In the genomic region with DNA sequence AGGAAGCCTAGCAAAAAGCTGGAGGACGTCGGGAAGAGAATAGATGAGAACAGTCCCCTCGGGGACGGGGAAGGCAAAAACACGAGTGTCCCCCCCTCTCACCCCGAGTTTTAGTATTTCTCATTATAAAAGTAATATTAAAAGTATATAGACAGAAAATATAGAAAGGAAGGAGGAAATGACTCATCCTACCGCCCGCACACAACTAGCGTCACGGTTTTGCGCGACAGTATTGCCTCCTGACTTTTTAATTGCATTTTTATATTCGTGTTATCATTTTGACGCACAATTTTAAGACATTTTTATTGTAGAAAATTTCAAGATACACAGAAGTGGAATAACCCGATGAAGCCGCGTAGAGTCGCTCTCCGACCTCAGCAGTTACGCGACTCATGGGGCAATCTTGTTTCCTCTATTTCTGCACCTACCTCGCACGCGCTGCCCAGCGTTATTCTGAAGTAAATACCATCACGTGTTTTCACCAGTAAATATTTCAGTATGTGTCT, we compare ENCODE assay signal across 8 cellular contexts. TPM values are rescaled to one million over a fixed set of nuclear protein-coding genes. Genes with fewer than 3 reads are reported as not detected.
A peak's percentile ranks its signal among the peaks of the same experiment; 100 is the strongest.
DNase-seq lines count a peak whose midpoint lies in the region; ATAC-seq and TF ChIP-seq lines count a peak whose summit lies in the region.

No MANE protein-coding gene starts in this region.

- peaks cover 0 to 24% (median 1%) of the 10 kb centered on the region in 3 donors for H3K36me3 Mint-ChIP-seq in CD8-positive, alpha-beta memory T cell
- peaks cover 26% of the 10 kb centered on the region for H3K36me3 Mint-ChIP-seq in activated CD8-positive, alpha-beta T cell treated with anti-CD3 and anti-CD28 coated beads for 36 hours (ENCODE audit: low read depth)
- peaks cover 5% of the 10 kb centered on the region for H3K36me3 Mint-ChIP-seq in natural killer cell treated with Interleukin-12 subunit alpha and Interleukin-12 subunit beta and Interleukin-15 and Interleukin-18, amount 100 ng/mL, for 72 hours

- H3K9me3 Mint-ChIP-seq in CD8-positive, alpha-beta memory T cell: no peaks in the 10 kb centered on the region
- H3K9me3 Mint-ChIP-seq in activated CD8-positive, alpha-beta T cell treated with anti-CD3 and anti-CD28 coated beads for 36 hours: no peaks in the 10 kb centered on the region
- H3K9me3 Mint-ChIP-seq in natural killer cell treated with Interleukin-12 subunit alpha and Interleukin-12 subunit beta and Interleukin-15 and Interleukin-18, amount 100 ng/mL, for 72 hours: no peaks in the 10 kb centered on the region

- peak in 3 of 5 donors; percentile 40 to 79 (median 42) for DNase-seq in CD8-positive, alpha-beta memory T cell
- DNase-seq in NCI-H2196 treated with DMSO at 0.1 percent for 48 hours (lab: John Stamatoyannopoulos, UW; ENCODE audit: unreplicated experiment): peak; percentile 37
- DNase-seq in activated CD8-positive, alpha-beta T cell treated with anti-CD3 and anti-CD28 coated beads for 36 hours: peak; percentile 91
- DNase-seq in natural killer cell treated with Interleukin-12 subunit alpha and Interleukin-12 subunit beta and Interleukin-15 and Interleukin-18, amount 100 ng/mL, for 72 hours (ENCODE audit: low spot score): peak; percentile 67

- CTCF ChIA-PET in CD8-positive, alpha-beta memory T cell (lab: Charles Lee): interaction anchor here (0.7 to 3.9 kb wide), 21 partner anchors 11 to 329 kb away, joined by 3 to 66 read pairs (median 6); a partner anchor contains a TSS
- CTCF ChIA-PET in activated CD8-positive, alpha-beta T cell treated with anti-CD3 and anti-CD28 coated beads for 36 hours (lab: Charles Lee): interaction anchor here (0.8 to 4.7 kb wide), 23 partner anchors 8 to 343 kb away, joined by 3 to 45 read pairs (median 4); a partner anchor contains a TSS

- intact Hi-C loops in activated CD8-positive, alpha-beta T cell treated with anti-CD3 and anti-CD28 coated beads for 36 hours (cut with micrococcal nuclease): loop anchor here (2.0 kb wide), 1 partner anchor 115 kb away; a partner anchor contains a TSS

- H3K27me3 ChIP-seq in CD8-positive, alpha-beta memory T cell (ENCODE audit: insufficient read depth, low read length, poor library complexity, severe bottlenecking): no peaks in the 10 kb centered on the region
- no peaks in the 10 kb centered on the region for H3K27me3 ChIP-seq in esophagus (ENCODE audit: control insufficient read depth in 1 of 2, insufficient read depth in 2 of 2, low read length in 2 of 2)
- no peaks in the 10 kb centered on the region for H3K27me3 ChIP-seq in subcutaneous abdominal adipose tissue (ENCODE audit: control insufficient read depth in 5 of 5, insufficient read depth in 4 of 5, low read length in 5 of 5)

- peak; percentile 32 for TF ChIP-seq CTCF in activated CD8-positive, alpha-beta T cell treated with anti-CD3 and anti-CD28 coated beads for 36 hours (IDR thresholded peaks at IDR 0.05)

- H3K9me3 ChIP-seq in CD8-positive, alpha-beta memory T cell (ENCODE audit: low read length): no peaks in the 10 kb centered on the region
- H3K9me3 ChIP-seq in esophagus (ENCODE audit: control insufficient read depth in 2 of 2, insufficient read depth in 1 of 2, low read depth in 1 of 2, low read length in 1 of 2): no peaks in the 10 kb centered on the region
- H3K9me3 ChIP-seq in subcutaneous abdominal adipose tissue (ENCODE audit: control insufficient read depth in 5 of 5, low read length in 5 of 5): no peaks in the 10 kb centered on the region

- peaks cover 0 to 3% of the 10 kb centered on the region in 2 donors for H3K27me3 Mint-ChIP-seq in CD8-positive, alpha-beta memory T cell
- no peaks in the 10 kb centered on the region for H3K27me3 Mint-ChIP-seq in activated CD8-positive, alpha-beta T cell treated with anti-CD3 and anti-CD28 coated beads for 36 hours
- H3K27me3 Mint-ChIP-seq in natural killer cell treated with Interleukin-12 subunit alpha and Interleukin-12 subunit beta and Interleukin-15 and Interleukin-18, amount 100 ng/mL, for 72 hours: no peaks in the 10 kb centered on the region

- H3K36me3 ChIP-seq in CD8-positive, alpha-beta memory T cell (ENCODE audit: insufficient read depth, low read length): no peaks in the 10 kb centered on the region
- H3K36me3 ChIP-seq in esophagus (ENCODE audit: control insufficient read depth in 2 of 2, insufficient read depth in 2 of 2, low read length in 1 of 2) (peaks cover 7 to 11% of the 10 kb centered on the region in 2 donors), subcutaneous abdominal adipose tissue (ENCODE audit: control insufficient read depth in 5 of 5, insufficient read depth in 5 of 5, low read length in 5 of 5) (peaks cover 0 to 15% (median 12%) of the 10 kb centered on the region in 5 donors)

- peaks cover 10 to 23% (median 18%) of the 10 kb centered on the region in 3 donors for H3K4me1 Mint-ChIP-seq in CD8-positive, alpha-beta memory T cell
- H3K4me1 Mint-ChIP-seq in activated CD8-positive, alpha-beta T cell treated with anti-CD3 and anti-CD28 coated beads for 36 hours (ENCODE audit: low read depth): peaks cover 29% of the 10 kb centered on the region
- peaks cover 15 to 18% of the 10 kb centered on the region in 2 donors for H3K4me1 Mint-ChIP-seq in natural killer cell treated with Interleukin-12 subunit alpha and Interleukin-12 subunit beta and Interleukin-15 and Interleukin-18, amount 100 ng/mL, for 72 hours (ENCODE audit: low read depth in 2 of 2)

- H3K4me3 ChIP-seq in CD8-positive, alpha-beta memory T cell (ENCODE audit: low read length): peak overlapping the region; percentile 95
- H3K4me3 ChIP-seq in esophagus (ENCODE audit: low read depth in 1 of 2, low read length in 2 of 2) (peak overlapping the region; percentile 60 to 73), subcutaneous abdominal adipose tissue (ENCODE audit: low read depth in 1 of 5, low read length in 5 of 5) (peak overlapping the region; percentile 67 to 95 (median 93))

- peak overlapping the region; percentile 96 for H3K27ac ChIP-seq in CD8-positive, alpha-beta memory T cell (ENCODE audit: low read depth, low read length)
- peak overlapping the region; percentile 92 to 98 for H3K27ac ChIP-seq in esophagus (ENCODE audit: low read depth in 2 of 2, low read length in 1 of 2)
- H3K27ac ChIP-seq in subcutaneous abdominal adipose tissue (ENCODE audit: low read depth, low read length): peak overlapping the region; percentile 96

- H3K4me3 Mint-ChIP-seq in CD8-positive, alpha-beta memory T cell: peak overlapping the region; percentile 95 to 100 (median 98)
- peak overlapping the region; percentile 89 for H3K4me3 Mint-ChIP-seq in activated CD8-positive, alpha-beta T cell treated with anti-CD3 and anti-CD28 coated beads for 36 hours
- peak overlapping the region; percentile 99 for H3K4me3 Mint-ChIP-seq in natural killer cell treated with Interleukin-12 subunit alpha and Interleukin-12 subunit beta and Interleukin-15 and Interleukin-18, amount 100 ng/mL, for 72 hours

- ATAC-seq in GM21526 (IDR thresholded peaks at IDR 0.05; ENCODE audit: low FRiP score, unreplicated experiment) (peak; percentile 23), HG02588 (IDR thresholded peaks at IDR 0.05; ENCODE audit: unreplicated experiment) (no peak)
- peak; percentile 14 for ATAC-seq in activated CD8-positive, alpha-beta T cell treated with anti-CD3 and anti-CD28 coated beads for 36 hours
- ATAC-seq in natural killer cell treated with Interleukin-12 subunit alpha and Interleukin-12 subunit beta and Interleukin-15 and Interleukin-18, amount 100 ng/mL, for 72 hours: peak; percentile 25 to 35

- H3K27ac Mint-ChIP-seq in CD8-positive, alpha-beta memory T cell: peak overlapping the region; percentile 95 to 100 (median 100)
- H3K27ac Mint-ChIP-seq in activated CD8-positive, alpha-beta T cell treated with anti-CD3 and anti-CD28 coated beads for 36 hours: peak overlapping the region; percentile 100
- peak overlapping the region; percentile 99 for H3K27ac Mint-ChIP-seq in natural killer cell treated with Interleukin-12 subunit alpha and Interleukin-12 subunit beta and Interleukin-15 and Interleukin-18, amount 100 ng/mL, for 72 hours

- POLR2A ChIA-PET in CD8-positive, alpha-beta memory T cell (lab: Charles Lee): interaction anchor here (0.6 to 3.0 kb wide), 15 partner anchors 10 to 417 kb away, joined by 3 to 72 read pairs (median 4); a partner anchor contains a TSS
- POLR2A ChIA-PET in activated CD8-positive, alpha-beta T cell treated with anti-CD3 and anti-CD28 coated beads for 36 hours (lab: Charles Lee): interaction anchor here (0.6 to 7.1 kb wide), 18 partner anchors 12 to 258 kb away, joined by 3 to 78 read pairs (median 5); a partner anchor contains a TSS

- H3K4me1 ChIP-seq in CD8-positive, alpha-beta memory T cell (ENCODE audit: insufficient read depth, low read length): peaks cover 10% of the 10 kb centered on the region
- H3K4me1 ChIP-seq in esophagus (ENCODE audit: control insufficient read depth in 2 of 2, insufficient read depth in 2 of 2, low read length in 1 of 2) (no peaks in the 10 kb centered on the region), subcutaneous abdominal adipose tissue (ENCODE audit: control insufficient read depth in 5 of 5, insufficient read depth in 5 of 5, low read length in 5 of 5) (peaks cover 0 to 16% (median 16%) of the 10 kb centered on the region in 5 donors)

- 1 to 2% methylated on average over 26 of the region's 26 CpGs for WGBS in esophagus, 2 donors

- H3K9ac ChIP-seq in subcutaneous abdominal adipose tissue (ENCODE audit: low read length in 5 of 5): peak overlapping the region; percentile 75 to 94 (median 81)

RNA-seq across cellular contexts. Expression of a gene that starts 0.7 kb away (rescaled TPM):
- total RNA-seq in CD8-positive, alpha-beta memory T cell: 100 to 1,000 TPM; 119 to 126 TPM
- polyA plus RNA-seq in CD8-positive, alpha-beta memory T cell: 15.5 TPM
- 10 to 100 TPM; 55.1 to 55.2 TPM for total RNA-seq in activated CD8-positive, alpha-beta T cell treated with anti-CD3 and anti-CD28 coated beads for 36 hours
- polyA plus RNA-seq in esophagus: 1 to 10 TPM; 7.8 to 9.3 TPM
- 100 to 1,000 TPM in 1 of 2 donors, 10 to 100 TPM in 1; 53.0 to 140 TPM for total RNA-seq in natural killer cell treated with Interleukin-12 subunit alpha and Interleukin-12 subunit beta and Interleukin-15 and Interleukin-18, amount 100 ng/mL, for 72 hours

RNA-seq across cellular contexts. Expression of a gene that starts 18.9 kb away (rescaled TPM):
- 10 to 100 TPM; 38.5 to 40.4 TPM for total RNA-seq in CD8-positive, alpha-beta memory T cell
- 108 TPM for polyA plus RNA-seq in CD8-positive, alpha-beta memory T cell
- 10 to 100 TPM; 42.4 to 43.8 TPM for total RNA-seq in activated CD8-positive, alpha-beta T cell treated with anti-CD3 and anti-CD28 coated beads for 36 hours
- 10 to 100 TPM in 1 of 2 donors, 1 to 10 TPM in 1; 9.3 to 23.3 TPM for polyA plus RNA-seq in esophagus
- 10 to 100 TPM; 32.3 to 35.2 TPM for total RNA-seq in natural killer cell treated with Interleukin-12 subunit alpha and Interleukin-12 subunit beta and Interleukin-15 and Interleukin-18, amount 100 ng/mL, for 72 hours

RNA-seq across cellular contexts. Expression of a gene that starts 28.2 kb away (rescaled TPM):
- 100 to 1,000 TPM; 101 to 102 TPM for total RNA-seq in CD8-positive, alpha-beta memory T cell
- 123 TPM for polyA plus RNA-seq in CD8-positive, alpha-beta memory T cell
- total RNA-seq in activated CD8-positive, alpha-beta T cell treated with anti-CD3 and anti-CD28 coated beads for 36 hours: 10 to 100 TPM; 76.3 to 80.0 TPM
- 10 to 100 TPM; 44.8 to 70.5 TPM for polyA plus RNA-seq in esophagus
- total RNA-seq in natural killer cell treated with Interleukin-12 subunit alpha and Interleukin-12 subunit beta and Interleukin-15 and Interleukin-18, amount 100 ng/mL, for 72 hours: 10 to 100 TPM; 76.4 to 82.8 TPM

RNA-seq across cellular contexts. Expression of a gene that starts 28.5 kb away (rescaled TPM):
- total RNA-seq in CD8-positive, alpha-beta memory T cell: 10 to 100 TPM; 73.2 to 75.1 TPM
- 17.6 TPM for polyA plus RNA-seq in CD8-positive, alpha-beta memory T cell
- 10 to 100 TPM; 65.5 to 65.8 TPM for total RNA-seq in activated CD8-positive, alpha-beta T cell treated with anti-CD3 and anti-CD28 coated beads for 36 hours
- polyA plus RNA-seq in esophagus: 10 to 100 TPM; 22.8 to 33.2 TPM
- 100 to 1,000 TPM in 1 of 2 donors, 10 to 100 TPM in 1; 77.3 to 111 TPM for total RNA-seq in natural killer cell treated with Interleukin-12 subunit alpha and Interleukin-12 subunit beta and Interleukin-15 and Interleukin-18, amount 100 ng/mL, for 72 hours

Comparison
In these comparisons a context has a peak if more than half of its experiments do, and no peak if none do; other contexts are left out.
1. DNase-seq: peak in every context shown above with its lines; median percentile 91 in activated CD8-positive, alpha-beta T cell treated with anti-CD3 and anti-CD28 coated beads for 36 hours; 67 in natural killer cell treated with Interleukin-12 subunit alpha and Interleukin-12 subunit beta and Interleukin-15 and Interleukin-18, amount 100 ng/mL, for 72 hours; 42 in CD8-positive, alpha-beta memory T cell; 37 in NCI-H2196 treated with DMSO at 0.1 percent for 48 hours.